In genomic region chr7:141986923-141987322, GRCh38 we compare ENCODE assay signal across 38 cellular contexts. TPM values are rescaled to one million over a fixed set of nuclear protein-coding genes. Genes with fewer than 3 reads are reported as not detected.
"Had no signal": no experiment of that assay in that cellular context is flagged by ENCODE, and none has a peak within 500 bp of the region (broad histone marks: within the 10 kb centered on the region; RNA-seq: fewer than 3 reads in every experiment).

No MANE protein-coding gene starts in this region.

- H3K4me1 ChIP-seq: Peyer's patch, SJSA1 had no signal

- H3K4me3 ChIP-seq: K562, Peyer's patch, SJSA1 had no signal

- H3K27ac ChIP-seq: brain microvascular endothelial cell, SJSA1, WERI-Rb-1 had no signal

- H3K36me3 ChIP-seq: brain microvascular endothelial cell, Peyer's patch, SJSA1, WERI-Rb-1 had no signal

- H3K27me3 ChIP-seq: brain microvascular endothelial cell, Peyer's patch, SJSA1 had no signal

- DNase-seq: activated CD4-positive, alpha-beta memory T cell treated with anti-CD3 and anti-CD28 coated beads, Interleukin-2, amount 10 ng/mL, durations not matched to agents 7 days and 5 days; activated CD4-positive, alpha-beta T cell treated with anti-CD3 and anti-CD28 coated beads for 1 hour; activated CD4-positive, alpha-beta T cell treated with anti-CD3 and anti-CD28 coated beads for 48 hours; activated CD4-positive, CD25-positive, alpha-beta regulatory T cell; activated CD8-positive, alpha-beta memory T cell treated with anti-CD3 and anti-CD28 coated beads for 24 hours; activated CD8-positive, alpha-beta memory T cell treated with anti-CD3 and anti-CD28 coated beads, Interleukin-2, amount 10 ng/mL, durations not matched to agents 7 days and 5 days; activated CD8-positive, alpha-beta memory T cell treated with anti-CD3 and anti-CD28 coated beads, Interleukin-2, amount 50 U/mL, for 48 hours; activated effector memory CD4-positive, alpha-beta T cell treated with anti-CD3 and anti-CD28 coated beads, Interleukin-2, amount 50 U/mL, for 16 hours; activated naive CD4-positive, alpha-beta T cell; activated naive CD4-positive, alpha-beta T cell treated with anti-CD3 and anti-CD28 coated beads, Interleukin-2, amount 50 U/mL, for 16 hours; activated naive CD8-positive, alpha-beta T cell treated with anti-CD3 and anti-CD28 coated beads for 36 hours; activated T-cell treated with anti-CD3 and anti-CD28 coated beads, Interleukin-2, amount 50 U/mL, for 48 hours; amniotic stem cell; aorta; brain microvascular endothelial cell; central memory CD4-positive, alpha-beta T cell; NCI-H1092 treated with DMSO at 0.1 percent for 48 hours; NCI-H146; NCI-H187; NCI-H2029 treated with DMSO at 0.1 percent for 48 hours; NCI-H2107; NCI-H2171; NCI-H510A; NCI-H526; NCI-H748 treated with DMSO at 0.1 percent for 48 hours; PC-3; Peyer's patch; RPMI8226; SHP77 treated with DMSO at 0.1 percent for 48 hours; T1000; WERI-Rb-1 had no signal

- ATAC-seq: activated CD8-positive, alpha-beta memory T cell treated with anti-CD3 and anti-CD28 coated beads, Interleukin-2, amount 10 ng/mL, durations not matched to agents 7 days and 5 days; activated T-helper 17 cell treated with anti-CD3 and anti-CD28 coated beads, Interleukin-2, amount 50 U/mL, for 72 hours; K562; PC-3 had no signal

- H3K9me3 ChIP-seq: Peyer's patch, SJSA1 had no signal

RNA-seq across cellular contexts. Expression of gene MGAM, which starts 8.8 kb away (rescaled TPM):
- total RNA-seq: activated CD8-positive, alpha-beta memory T cell treated with anti-CD3 and anti-CD28 coated beads, Interleukin-2, amount 10 ng/mL, durations not matched to agents 7 days and 5 days; PC-3; SJSA1; T-helper 1 cell treated with Interleukin-12 subunit alpha and Interleukin-12 subunit beta and Interleukin-4 antibody, amounts not matched to agents 30 ng/mL and 1 ng/mL, for 36 hours had no signal

RNA-seq across cellular contexts. Expression of gene TAS2R38, which starts 13.3 kb away (rescaled TPM):
- total RNA-seq: activated CD4-positive, alpha-beta memory T cell treated with anti-CD3 and anti-CD28 coated beads, Interleukin-2, amount 10 ng/mL, durations not matched to agents 7 days and 5 days; activated CD8-positive, alpha-beta memory T cell treated with anti-CD3 and anti-CD28 coated beads, Interleukin-2, amount 10 ng/mL, durations not matched to agents 7 days and 5 days; activated naive CD8-positive, alpha-beta T cell treated with anti-CD3 and anti-CD28 coated beads for 36 hours; activated T-helper 17 cell treated with anti-CD3 and anti-CD28 coated beads, Interleukin-2, amount 50 U/mL, for 72 hours; aorta; cerebellum; K562; M059J; PC-3; SJSA1; T-helper 1 cell treated with Interleukin-12 subunit alpha and Interleukin-12 subunit beta and Interleukin-4 antibody, amounts not matched to agents 30 ng/mL and 1 ng/mL, for 36 hours; T-helper 2 cell treated with Interferon-gamma antibody and Interleukin-4, amounts not matched to agents 100 ng/mL and 5 ng/mL, for 36 hours had no signal
- polyA plus RNA-seq: aorta, K562 had no signal

RNA-seq across cellular contexts. Expression of gene CLEC5A, which starts 40.1 kb away (rescaled TPM):
- total RNA-seq: activated CD4-positive, alpha-beta memory T cell treated with anti-CD3 and anti-CD28 coated beads, Interleukin-2, amount 10 ng/mL, durations not matched to agents 7 days and 5 days; activated CD8-positive, alpha-beta memory T cell treated with anti-CD3 and anti-CD28 coated beads, Interleukin-2, amount 10 ng/mL, durations not matched to agents 7 days and 5 days; activated naive CD8-positive, alpha-beta T cell treated with anti-CD3 and anti-CD28 coated beads for 36 hours; activated T-helper 17 cell treated with anti-CD3 and anti-CD28 coated beads, Interleukin-2, amount 50 U/mL, for 72 hours; cerebellum; K562; M059J; PC-3; Peyer's patch; SJSA1; T-helper 1 cell treated with Interleukin-12 subunit alpha and Interleukin-12 subunit beta and Interleukin-4 antibody, amounts not matched to agents 30 ng/mL and 1 ng/mL, for 36 hours; T-helper 2 cell treated with Interferon-gamma antibody and Interleukin-4, amounts not matched to agents 100 ng/mL and 5 ng/mL, for 36 hours had no signal
- polyA plus RNA-seq: K562 had no signal
